1 cellular context compared by ENCODE assay signal in genomic region chr5:82365744-82366228, GRCh38.
TF ChIP-seq lines count a peak whose summit lies in the region.

No MANE protein-coding gene starts in this region.

TF ChIP-seq in HepG2, 621 proteins besides CTCF, POLR2A, EP300 and RAD21 (continued from another document and continues in another):
- TF ChIP-seq ZNF800 (CRISPR knock-in tag; IDR thresholded peaks at IDR 0.05) (no peak), PAXIP1 (CRISPR knock-in tag; conservative IDR thresholded peaks at IDR 0.05) (0 out of 2 replicates have a peak, but pooled peaks have one; percentile 25), MAZ (IDR thresholded peaks at IDR 0.05; ENCODE audit: borderline replicate concordance, low read depth, low read length) (no peak), MAZ (CRISPR knock-in tag; IDR thresholded peaks at IDR 0.05; ENCODE audit: low read depth) (no peak), CBFB (CRISPR knock-in tag; IDR thresholded peaks at IDR 0.05) (0 out of 2 replicates have a peak, but pooled peaks have one; percentile 17), MTF2 (CRISPR knock-in tag; IDR thresholded peaks at IDR 0.05; ENCODE audit: borderline replicate concordance) (no peak), ZNF224 (CRISPR knock-in tag; IDR thresholded peaks at IDR 0.05) (no peak), ZFP91 (CRISPR knock-in tag; IDR thresholded peaks at IDR 0.05; ENCODE audit: borderline replicate concordance) (no peak), ZNF260 (CRISPR knock-in tag; IDR thresholded peaks at IDR 0.05; ENCODE audit: borderline replicate concordance, low read depth) (no peak), FOXP4 (CRISPR knock-in tag; IDR thresholded peaks at IDR 0.05) (peak; percentile 31; the same call in 1 of the 2 replicates), CREBL2 (CRISPR knock-in tag; IDR thresholded peaks at IDR 0.05; ENCODE audit: borderline replicate concordance) (no peak), PBX2 (CRISPR knock-in tag; IDR thresholded peaks at IDR 0.05) (no peak), ZNF775 (CRISPR knock-in tag; IDR thresholded peaks at IDR 0.05; ENCODE audit: borderline replicate concordance) (no peak), ZSCAN22 (CRISPR knock-in tag; IDR thresholded peaks at IDR 0.05) (no peak), ZNF496 (CRISPR knock-in tag; IDR thresholded peaks at IDR 0.05; ENCODE audit: insufficient replicate concordance) (no peak), SCMH1 (CRISPR knock-in tag; IDR thresholded peaks at IDR 0.05; ENCODE audit: borderline replicate concordance) (no peak), ZNF558 (CRISPR knock-in tag; IDR thresholded peaks at IDR 0.05; ENCODE audit: borderline replicate concordance) (no peak), KLF12 (CRISPR knock-in tag; IDR thresholded peaks at IDR 0.05; ENCODE audit: borderline replicate concordance) (no peak), NR3C1 (CRISPR knock-in tag; IDR thresholded peaks at IDR 0.05) (no peak), FOXP1 (IDR thresholded peaks at IDR 0.05) (no peak), FOXP1 (CRISPR knock-in tag; IDR thresholded peaks at IDR 0.05) (peak; percentile 37; the same call in 1 of the 2 replicates), SP4 (CRISPR knock-in tag; IDR thresholded peaks at IDR 0.05) (no peak), CEBPB (IDR thresholded peaks at IDR 0.05; ENCODE audit: borderline replicate concordance, low read depth, low read length) (peak; percentile 54; the same call in 1 of the 2 replicates), ASH2L (IDR thresholded peaks at IDR 0.05; ENCODE audit: insufficient read length, low read depth, low read length) (no peak), ZNF788 (CRISPR knock-in tag; IDR thresholded peaks at IDR 0.05; ENCODE audit: borderline replicate concordance) (no peak; the same call in 1 of the 2 replicates), ATRX (CRISPR knock-in tag; IDR thresholded peaks at IDR 0.05; ENCODE audit: borderline replicate concordance) (no peak), ZNF296 (CRISPR knock-in tag; conservative IDR thresholded peaks at IDR 0.05) (no peak), ZFP82 (CRISPR knock-in tag; IDR thresholded peaks at IDR 0.05; ENCODE audit: borderline replicate concordance) (no peak), ZZZ3 (CRISPR knock-in tag; IDR thresholded peaks at IDR 0.05; ENCODE audit: borderline replicate concordance) (no peak), ZNF609 (CRISPR knock-in tag; IDR thresholded peaks at IDR 0.05; ENCODE audit: borderline replicate concordance) (peak; percentile 61; the same call in 1 of the 2 replicates), ZBTB43 (CRISPR knock-in tag; conservative IDR thresholded peaks at IDR 0.05) (no peak), ZNF768 (CRISPR knock-in tag; IDR thresholded peaks at IDR 0.05) (peak; percentile 70; the same call in 1 of the 2 replicates), ZBTB8A (CRISPR knock-in tag; IDR thresholded peaks at IDR 0.05; ENCODE audit: borderline replicate concordance, low read depth) (no peak), HNF1A (IDR thresholded peaks at IDR 0.05; ENCODE audit: low read depth) (0 out of 2 replicates have a peak, but pooled peaks have one; percentile 22), HNF1A (CRISPR knock-in tag; IDR thresholded peaks at IDR 0.05; ENCODE audit: borderline replicate concordance) (peak; percentile 59; the same call in 1 of the 2 replicates), ZNF205 (CRISPR knock-in tag; IDR thresholded peaks at IDR 0.05) (no peak), HMG20A (CRISPR knock-in tag; IDR thresholded peaks at IDR 0.05; ENCODE audit: borderline replicate concordance) (peak; percentile 56; the same call in 1 of the 2 replicates), TEAD3 (CRISPR knock-in tag; optimal IDR thresholded peaks at IDR 0.05; ENCODE audit: borderline replicate concordance) (no peak), PAX8 (CRISPR knock-in tag; IDR thresholded peaks at IDR 0.05; ENCODE audit: borderline replicate concordance) (no peak)
